8 cellular contexts compared by ENCODE assay signal in genomic region chr17:51305182-51305581, GRCh38.
"Had no signal": no experiment of that assay in that cellular context is flagged by ENCODE, and none has a peak within 500 bp of the region (broad histone marks: within the 10 kb centered on the region; RNA-seq: fewer than 3 reads in every experiment).

No MANE protein-coding gene starts in this region.

- H3K4me3 ChIP-seq: GM12878 had no signal

- DNase-seq: GDM1, GF-D8 had no signal

- FAIRE-seq: G401.6, GM12878, GM12891, GM12892, GM18507, GM19239 had no signal

- ATAC-seq: GM12878 had no signal
